ENCODE assay signal across 35 cellular contexts in the genomic region with DNA sequence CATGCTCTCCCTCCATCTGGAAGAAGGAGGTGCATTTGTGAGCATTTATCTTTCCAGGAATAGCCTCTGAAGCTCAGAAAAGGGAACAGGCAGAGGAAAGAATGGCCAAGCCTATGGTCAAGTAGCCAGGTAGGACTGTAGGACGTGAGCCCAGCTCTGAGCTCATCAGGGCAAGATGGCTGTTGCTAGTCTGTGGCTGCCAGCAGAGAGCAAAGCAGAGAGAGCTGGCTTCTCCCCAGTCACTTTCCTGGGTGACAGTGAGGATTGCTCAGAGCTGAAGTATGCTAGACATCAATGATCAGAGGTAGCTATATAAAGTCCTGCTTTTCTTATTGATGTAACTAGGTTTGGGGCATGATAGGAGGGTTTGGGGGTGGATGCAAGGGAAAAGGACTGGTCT.
"Had no signal": no experiment of that assay in that cellular context is flagged by ENCODE, and none has a peak within 500 bp of the region (broad histone marks: within the 10 kb centered on the region; RNA-seq: fewer than 3 reads in every experiment).

No MANE protein-coding gene starts in this region.

- H3K27ac ChIP-seq: brain microvascular endothelial cell, KMS-11, VCaP had no signal

- H3K4me2 ChIP-seq: KMS-11 had no signal

- H3K36me3 Mint-ChIP-seq: activated naive CD8-positive, alpha-beta T cell treated with anti-CD3 and anti-CD28 coated beads for 36 hours had no signal

- H3K27ac Mint-ChIP-seq: activated B cell treated with CpG ODN at 0.5 μM for 24 hours; activated CD4-positive, alpha-beta memory T cell treated with anti-CD3 and anti-CD28 coated beads, Interleukin-2, amount 10 ng/mL, durations not matched to agents 7 days and 5 days; activated naive CD8-positive, alpha-beta T cell treated with anti-CD3 and anti-CD28 coated beads for 36 hours; activated T-cell treated with anti-CD3 and anti-CD28 coated beads, Interleukin-2, amount 50 U/mL, for 72 hours; activated T-helper 17 cell treated with anti-CD3 and anti-CD28 coated beads, Interleukin-2, amount 50 U/mL, for 72 hours had no signal

- H3K9me3 Mint-ChIP-seq: activated B cell treated with CpG ODN at 0.5 μM for 24 hours; activated CD4-positive, alpha-beta memory T cell treated with anti-CD3 and anti-CD28 coated beads, Interleukin-2, amount 10 ng/mL, durations not matched to agents 7 days and 5 days; activated T-helper 17 cell treated with anti-CD3 and anti-CD28 coated beads, Interleukin-2, amount 50 U/mL, for 72 hours had no signal

- H3K4me1 Mint-ChIP-seq: activated B cell treated with CpG ODN at 0.5 μM for 24 hours; activated CD4-positive, alpha-beta memory T cell treated with anti-CD3 and anti-CD28 coated beads, Interleukin-2, amount 10 ng/mL, durations not matched to agents 7 days and 5 days; activated naive CD8-positive, alpha-beta T cell treated with anti-CD3 and anti-CD28 coated beads for 36 hours; activated T-helper 17 cell treated with anti-CD3 and anti-CD28 coated beads, Interleukin-2, amount 50 U/mL, for 72 hours had no signal

- H3K27me3 ChIP-seq: brain microvascular endothelial cell had no signal

- H3K4me3 Mint-ChIP-seq: activated B cell treated with CpG ODN at 0.5 μM for 24 hours; activated CD4-positive, alpha-beta memory T cell treated with anti-CD3 and anti-CD28 coated beads, Interleukin-2, amount 10 ng/mL, durations not matched to agents 7 days and 5 days; activated naive CD8-positive, alpha-beta T cell treated with anti-CD3 and anti-CD28 coated beads for 36 hours; activated T-cell treated with anti-CD3 and anti-CD28 coated beads, Interleukin-2, amount 50 U/mL, for 72 hours; activated T-helper 17 cell treated with anti-CD3 and anti-CD28 coated beads, Interleukin-2, amount 50 U/mL, for 72 hours had no signal

- ATAC-seq: activated T-cell treated with anti-CD3 and anti-CD28 coated beads, Interleukin-2, amount 50 U/mL, for 72 hours; activated T-helper 17 cell treated with anti-CD3 and anti-CD28 coated beads, Interleukin-2, amount 50 U/mL, for 72 hours; Panc1 had no signal

- H3K9ac ChIP-seq: KMS-11 had no signal

- DNase-seq: activated B cell treated with CpG ODN at 0.5 μM for 24 hours; activated CD4-positive, alpha-beta memory T cell treated with anti-CD3 and anti-CD28 coated beads, Interleukin-2, amount 10 ng/mL, durations not matched to agents 7 days and 5 days; activated CD4-positive, alpha-beta T cell treated with anti-CD3 and anti-CD28 coated beads for 1 hour; activated CD4-positive, alpha-beta T cell treated with anti-CD3 and anti-CD28 coated beads for 48 hours; activated effector memory CD4-positive, alpha-beta T cell treated with anti-CD3 and anti-CD28 coated beads, Interleukin-2, amount 50 U/mL, for 16 hours; activated naive CD4-positive, alpha-beta T cell; activated naive CD4-positive, alpha-beta T cell treated with anti-CD3 and anti-CD28 coated beads, Interleukin-2, amount 50 U/mL, for 16 hours; activated naive CD8-positive, alpha-beta T cell treated with anti-CD3 and anti-CD28 coated beads for 36 hours; activated T-cell treated with anti-CD3 and anti-CD28 coated beads, Interleukin-2, amount 50 U/mL, for 1 hour; activated T-cell treated with anti-CD3 and anti-CD28 coated beads, Interleukin-2, amount 50 U/mL, for 72 hours; amniotic stem cell; aorta; brain microvascular endothelial cell; MM.1S; MV-4-11; NCI-H1092; NCI-H146; NCI-H187; NCI-H2029 treated with DMSO at 0.1 percent for 48 hours; NCI-H2107; NCI-H2171; NCI-H2227 treated with DMSO at 0.1 percent for 48 hours; NCI-H446; NCI-H510A treated with DMSO at 0.1 percent for 48 hours; NCI-H526 treated with DMSO at 0.1 percent for 48 hours; NCI-H82; SIG-M5; SW 1271; T-helper 1 cell; T-helper 2 cell; T-helper 9 cell had no signal

- H3K36me3 ChIP-seq: brain microvascular endothelial cell had no signal
